ENCODE assay signal across 1 cellular context in the genomic region with DNA sequence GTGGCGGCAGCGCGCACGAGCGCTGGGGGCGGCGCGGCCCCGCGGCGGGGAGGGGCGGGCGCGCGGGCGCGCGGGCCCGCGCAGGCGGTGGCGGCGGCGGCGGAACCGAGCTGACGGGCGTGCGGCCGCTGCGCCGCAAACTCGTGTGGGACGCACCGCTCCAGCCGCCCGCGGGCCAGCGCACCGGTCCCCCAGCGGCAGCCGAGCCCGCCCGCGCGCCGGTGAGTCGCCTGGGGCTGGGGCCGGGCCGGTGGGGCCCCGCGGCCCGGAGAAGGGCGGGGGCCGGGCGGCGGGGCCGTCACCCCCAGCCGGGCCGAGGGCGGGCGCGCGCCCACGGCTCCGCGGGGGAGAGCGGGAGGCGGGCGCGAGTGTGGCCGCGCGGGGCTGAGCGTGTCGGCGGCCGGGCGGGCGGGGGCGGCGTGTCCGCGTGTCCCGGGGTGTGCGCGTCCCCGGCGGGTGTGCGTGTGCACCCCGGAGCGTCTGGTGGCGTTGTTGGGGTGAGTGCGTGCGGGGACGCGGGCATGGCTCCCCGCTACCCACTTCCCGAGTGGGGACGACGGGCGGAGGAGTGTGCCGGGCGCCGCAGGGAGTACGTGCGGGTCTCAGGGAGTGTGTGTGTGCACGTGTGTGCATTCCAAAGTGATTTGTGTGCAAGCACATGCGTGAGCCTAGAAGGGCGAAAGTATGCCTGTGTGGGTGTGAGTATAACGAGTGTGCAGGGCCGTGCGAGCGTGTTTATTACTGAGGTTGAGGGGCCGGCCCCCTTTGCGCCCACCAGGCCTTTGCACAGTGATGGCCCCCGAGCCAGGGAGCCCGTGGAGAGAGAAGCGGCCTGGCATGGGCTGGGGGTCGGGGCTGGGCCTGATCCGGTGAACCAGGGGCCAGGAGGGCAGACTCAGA.
A peak's percentile ranks its signal among the peaks of the same experiment; 100 is the strongest.
TF ChIP-seq lines count a peak whose summit lies in the region.

TSS of gene NEK6 (plus strand) at position 85 of the 900 bp plus-strand sequence. CDS start 44,016 bp downstream, outside the sequence.

TF ChIP-seq in HepG2, 621 proteins besides CTCF, POLR2A, EP300 and RAD21 (continued from another document and continues in another):
- TF ChIP-seq, protein P1, sequence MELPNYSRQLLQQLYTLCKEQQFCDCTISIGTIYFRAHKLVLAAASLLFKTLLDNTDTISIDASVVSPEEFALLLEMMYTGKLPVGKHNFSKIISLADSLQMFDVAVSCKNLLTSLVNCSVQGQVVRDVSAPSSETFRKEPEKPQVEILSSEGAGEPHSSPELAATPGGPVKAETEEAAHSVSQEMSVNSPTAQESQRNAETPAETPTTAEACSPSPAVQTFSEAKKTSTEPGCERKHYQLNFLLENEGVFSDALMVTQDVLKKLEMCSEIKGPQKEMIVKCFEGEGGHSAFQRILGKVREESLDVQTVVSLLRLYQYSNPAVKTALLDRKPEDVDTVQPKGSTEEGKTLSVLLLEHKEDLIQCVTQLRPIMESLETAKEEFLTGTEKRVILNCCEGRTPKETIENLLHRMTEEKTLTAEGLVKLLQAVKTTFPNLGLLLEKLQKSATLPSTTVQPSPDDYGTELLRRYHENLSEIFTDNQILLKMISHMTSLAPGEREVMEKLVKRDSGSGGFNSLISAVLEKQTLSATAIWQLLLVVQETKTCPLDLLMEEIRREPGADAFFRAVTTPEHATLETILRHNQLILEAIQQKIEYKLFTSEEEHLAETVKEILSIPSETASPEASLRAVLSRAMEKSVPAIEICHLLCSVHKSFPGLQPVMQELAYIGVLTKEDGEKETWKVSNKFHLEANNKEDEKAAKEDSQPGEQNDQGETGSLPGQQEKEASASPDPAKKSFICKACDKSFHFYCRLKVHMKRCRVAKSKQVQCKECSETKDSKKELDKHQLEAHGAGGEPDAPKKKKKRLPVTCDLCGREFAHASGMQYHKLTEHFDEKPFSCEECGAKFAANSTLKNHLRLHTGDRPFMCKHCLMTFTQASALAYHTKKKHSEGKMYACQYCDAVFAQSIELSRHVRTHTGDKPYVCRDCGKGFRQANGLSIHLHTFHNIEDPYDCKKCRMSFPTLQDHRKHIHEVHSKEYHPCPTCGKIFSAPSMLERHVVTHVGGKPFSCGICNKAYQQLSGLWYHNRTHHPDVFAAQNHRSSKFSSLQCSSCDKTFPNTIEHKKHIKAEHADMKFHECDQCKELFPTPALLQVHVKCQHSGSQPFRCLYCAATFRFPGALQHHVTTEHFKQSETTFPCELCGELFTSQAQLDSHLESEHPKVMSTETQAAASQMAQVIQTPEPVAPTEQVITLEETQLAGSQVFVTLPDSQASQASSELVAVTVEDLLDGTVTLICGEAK (IDR thresholded peaks at IDR 0.05) = no peak
- TF ChIP-seq, protein P1 (CRISPR knock-in tag; IDR thresholded peaks at IDR 0.05) = peak; percentile 79; the same call in 1 of the 2 replicates
- TF ChIP-seq ZBTB20 (CRISPR knock-in tag; IDR thresholded peaks at IDR 0.05; ENCODE audit: borderline replicate concordance, low read depth) (peak; percentile 22; the same call in 1 of the 2 replicates), ARID4A (CRISPR knock-in tag; IDR thresholded peaks at IDR 0.05; ENCODE audit: borderline replicate concordance) (peak; percentile 56), HBP1 (CRISPR knock-in tag; IDR thresholded peaks at IDR 0.05; ENCODE audit: low read depth) (no peak), CSRNP2 (CRISPR knock-in tag; conservative IDR thresholded peaks at IDR 0.05; ENCODE audit: low read depth) (no peak), ZNF138 (CRISPR knock-in tag; IDR thresholded peaks at IDR 0.05; ENCODE audit: low read depth) (no peak), ZNF264 (CRISPR knock-in tag; IDR thresholded peaks at IDR 0.05) (no peak), ZNF263 (CRISPR knock-in tag; IDR thresholded peaks at IDR 0.05) (0 out of 2 replicates have a peak, but pooled peaks have one; percentile 46), ZNF644 (CRISPR knock-in tag; IDR thresholded peaks at IDR 0.05; ENCODE audit: low read depth) (no peak), ZNF121 (CRISPR knock-in tag; IDR thresholded peaks at IDR 0.05) (no peak), HOXA3 (CRISPR knock-in tag; IDR thresholded peaks at IDR 0.05) (no peak; the same call in 1 of the 2 replicates), ZNF746 (CRISPR knock-in tag; IDR thresholded peaks at IDR 0.05) (0 out of 2 replicates have a peak, but pooled peaks have one; percentile 26), HDAC1 (CRISPR knock-in tag; IDR thresholded peaks at IDR 0.05) (peak; percentile 71), KDM5B (CRISPR knock-in tag; IDR thresholded peaks at IDR 0.05; ENCODE audit: borderline replicate concordance) (peak; percentile 61; the same call in 1 of the 2 replicates), ZNF720 (CRISPR knock-in tag; IDR thresholded peaks at IDR 0.05) (no peak), HDAC2 (CRISPR knock-in tag; IDR thresholded peaks at IDR 0.05) (peak; percentile 13; the same call in 1 of the 2 replicates), NFKB2 (CRISPR knock-in tag; IDR thresholded peaks at IDR 0.05; ENCODE audit: borderline replicate concordance) (peak; percentile 29; the same call in 1 of the 2 replicates), ETV5 (CRISPR knock-in tag; IDR thresholded peaks at IDR 0.05; ENCODE audit: borderline replicate concordance) (no peak), ZNF496 (CRISPR knock-in tag; IDR thresholded peaks at IDR 0.05; ENCODE audit: insufficient replicate concordance) (no peak), IRF9 (CRISPR knock-in tag; IDR thresholded peaks at IDR 0.05; ENCODE audit: borderline replicate concordance) (no peak; the same call in 1 of the 2 replicates)
- TF ChIP-seq, protein P2, sequence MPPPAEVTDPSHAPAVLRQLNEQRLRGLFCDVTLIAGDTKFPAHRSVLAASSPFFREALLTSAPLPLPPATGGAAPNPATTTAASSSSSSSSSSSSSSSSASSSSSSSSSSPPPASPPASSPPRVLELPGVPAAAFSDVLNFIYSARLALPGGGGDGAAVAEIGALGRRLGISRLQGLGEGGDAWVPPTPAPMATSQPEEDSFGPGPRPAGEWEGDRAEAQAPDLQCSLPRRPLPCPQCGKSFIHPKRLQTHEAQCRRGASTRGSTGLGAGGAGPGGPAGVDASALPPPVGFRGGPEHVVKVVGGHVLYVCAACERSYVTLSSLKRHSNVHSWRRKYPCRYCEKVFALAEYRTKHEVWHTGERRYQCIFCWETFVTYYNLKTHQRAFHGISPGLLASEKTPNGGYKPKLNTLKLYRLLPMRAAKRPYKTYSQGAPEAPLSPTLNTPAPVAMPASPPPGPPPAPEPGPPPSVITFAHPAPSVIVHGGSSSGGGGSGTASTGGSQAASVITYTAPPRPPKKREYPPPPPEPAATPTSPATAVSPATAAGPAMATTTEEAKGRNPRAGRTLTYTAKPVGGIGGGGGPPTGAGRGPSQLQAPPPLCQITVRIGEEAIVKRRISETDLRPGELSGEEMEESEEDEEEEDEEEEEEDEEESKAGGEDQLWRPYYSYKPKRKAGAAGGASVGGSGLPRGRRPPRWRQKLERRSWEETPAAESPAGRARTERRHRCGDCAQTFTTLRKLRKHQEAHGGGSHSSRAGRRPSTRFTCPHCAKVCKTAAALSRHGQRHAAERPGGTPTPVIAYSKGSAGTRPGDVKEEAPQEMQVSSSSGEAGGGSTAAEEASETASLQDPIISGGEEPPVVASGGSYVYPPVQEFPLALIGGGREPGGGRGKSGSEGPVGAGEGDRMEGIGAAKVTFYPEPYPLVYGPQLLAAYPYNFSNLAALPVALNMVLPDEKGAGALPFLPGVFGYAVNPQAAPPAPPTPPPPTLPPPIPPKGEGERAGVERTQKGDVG (CRISPR knock-in tag; IDR thresholded peaks at IDR 0.05; ENCODE audit: borderline replicate concordance) = 0 out of 2 replicates have a peak, but pooled peaks have one; percentile 53
- TF ChIP-seq, protein P3, sequence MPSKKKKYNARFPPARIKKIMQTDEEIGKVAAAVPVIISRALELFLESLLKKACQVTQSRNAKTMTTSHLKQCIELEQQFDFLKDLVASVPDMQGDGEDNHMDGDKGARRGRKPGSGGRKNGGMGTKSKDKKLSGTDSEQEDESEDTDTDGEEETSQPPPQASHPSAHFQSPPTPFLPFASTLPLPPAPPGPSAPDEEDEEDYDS (CRISPR knock-in tag; IDR thresholded peaks at IDR 0.05) = no peak
